Comparison of ENCODE assay signal across 11 cellular contexts in genomic region chr2:66439291-66440010, GRCh38. TPM values are rescaled to one million over a fixed set of nuclear protein-coding genes. Genes with fewer than 3 reads are reported as not detected.
A peak's percentile ranks its signal among the peaks of the same experiment; 100 is the strongest.
DNase-seq lines count a peak whose midpoint lies in the region; ATAC-seq and TF ChIP-seq lines count a peak whose summit lies in the region.
"Had no signal": no experiment of that assay in that cellular context is flagged by ENCODE, and none has a peak within 500 bp of the region (broad histone marks: within the 10 kb centered on the region; RNA-seq: fewer than 3 reads in every experiment).

No MANE protein-coding gene starts in this region.

- peaks cover 19% of the 10 kb centered on the region for H3K36me3 Mint-ChIP-seq in neural progenitor cell

- peaks cover 58% of the 10 kb centered on the region for H3K4me1 Mint-ChIP-seq in neural progenitor cell

- ATAC-seq in Panc1 (no peak), GM18873 (IDR thresholded peaks at IDR 0.05; ENCODE audit: low FRiP score, unreplicated experiment) (no peak)
- ATAC-seq: activated CD8-positive, alpha-beta T cell treated with anti-CD3 and anti-CD28 coated beads, Interleukin-2, amount 10 ng/mL, durations not matched to agents 7 days and 5 days had no signal

- peak overlapping the region; percentile 59 for H3K4me3 ChIP-seq in A673 (ENCODE audit: low read depth, low read length, poor library complexity, severe bottlenecking)
- peak overlapping the region; percentile 50 to 71 for H3K4me3 ChIP-seq in Panc1 (ENCODE audit: low read depth in 2 of 2, low read length in 2 of 2)
- peak overlapping the region; percentile 72 to 79 for H3K4me3 ChIP-seq in foreskin fibroblast (ENCODE audit: low read depth in 1 of 2, low read length in 2 of 2)
- H3K4me3 ChIP-seq in neural progenitor cell: peak overlapping the region; percentile 61

- peaks cover 67% of the 10 kb centered on the region for H3F3A ChIP-seq in neural progenitor cell (ENCODE audit: low read depth)

- POLR2A ChIA-PET in A673 (lab: Charles Lee; ENCODE audit: low non-redundant PET): no interaction called here
- POLR2A ChIA-PET in Panc1 (lab: Charles Lee): no interaction called here

- TF ChIP-seq CTCF in A673 (conservative IDR thresholded peaks at IDR 0.05; ENCODE audit: low read depth, low read length) (no peak), Panc1 (IDR thresholded peaks at IDR 0.05) (no peak), foreskin fibroblast (IDR thresholded peaks at IDR 0.05; ENCODE audit: low read depth, low read length) (no peak), neural progenitor cell (IDR thresholded peaks at IDR 0.05) (no peak)

- H2AFZ ChIP-seq in neural progenitor cell (replicated peaks): peak overlapping the region; percentile 55

- peak overlapping the region; percentile 91 for H3K4me2 ChIP-seq in neural progenitor cell

- H3K27me3 ChIP-seq in A673 (replicated peaks; ENCODE audit: insufficient read depth, low read depth, low read length, poor library complexity) (no peaks in the 10 kb centered on the region), Panc1 (ENCODE audit: control insufficient read depth, insufficient read depth, low read length) (peaks cover 21% of the 10 kb centered on the region), neural progenitor cell (peaks cover 92% of the 10 kb centered on the region)

- H3K9me3 ChIP-seq in A673 (ENCODE audit: low read depth, low read length, poor library complexity, severe bottlenecking): no peaks in the 10 kb centered on the region
- no peaks in the 10 kb centered on the region for H3K9me3 ChIP-seq in Panc1 (ENCODE audit: control insufficient read depth, insufficient read depth, low read depth, low read length)
- H3K9me3 ChIP-seq in neural progenitor cell (ENCODE audit: low read depth): no peaks in the 10 kb centered on the region
- H3K9me3 ChIP-seq: Caco-2 had no signal

- peak overlapping the region; percentile 93 for H3K4me3 Mint-ChIP-seq in neural progenitor cell
- H3K4me3 Mint-ChIP-seq: activated CD8-positive, alpha-beta T cell treated with anti-CD3 and anti-CD28 coated beads, Interleukin-2, amount 10 ng/mL, durations not matched to agents 7 days and 5 days had no signal

- no peaks in the 10 kb centered on the region for H3K79me2 ChIP-seq in neural progenitor cell (ENCODE audit: low read depth)

- no peak overlapping the region for H3K9ac ChIP-seq in neural progenitor cell

- peak overlapping the region; percentile 95 for H3K27ac ChIP-seq in A673 (ENCODE audit: low read depth, low read length, poor library complexity, severe bottlenecking)
- no peak overlapping the region for H3K27ac ChIP-seq in Panc1 (ENCODE audit: low read length)
- no peak overlapping the region for H3K27ac ChIP-seq in neural progenitor cell

- in situ Hi-C loops in Panc1 (cut with HindIII; ENCODE audit: low pct_unique_long_range_greater_than_20kb, low sequenced_read_pairs): no loop called here

- H3K36me3 ChIP-seq in A673 (ENCODE audit: insufficient read depth, low read length, poor library complexity, severe bottlenecking) (peaks cover 67% of the 10 kb centered on the region), Panc1 (ENCODE audit: control insufficient read depth, insufficient read depth, low read length) (no peaks in the 10 kb centered on the region), neural progenitor cell (no peaks in the 10 kb centered on the region)

- H3K27ac Mint-ChIP-seq in neural progenitor cell: peak overlapping the region; percentile 90
- H3K27ac Mint-ChIP-seq: activated CD8-positive, alpha-beta T cell treated with anti-CD3 and anti-CD28 coated beads, Interleukin-2, amount 10 ng/mL, durations not matched to agents 7 days and 5 days had no signal

- DNase-seq in A673 (ENCODE audit: low spot score) (peak; percentile 52), Panc1 (ENCODE audit: low read depth, low spot score) (no peak), foreskin fibroblast (peak in 1 of 2 donors; percentile 49), neural progenitor cell (ENCODE audit: low spot score) (peak; percentile 66), activated gamma-delta T cell treated with Interleukin-2 at 50 U/mL for 16 hours (no peak), SKM-1 (lab: John Stamatoyannopoulos, UW; ENCODE audit: unreplicated experiment) (no peak)
- DNase-seq in activated effector memory CD4-positive, alpha-beta T cell treated with Interleukin-2 at 50 U/mL for 16 hours: no peak
- DNase-seq: activated CD8-positive, alpha-beta T cell treated with anti-CD3 and anti-CD28 coated beads, Interleukin-2, amount 10 ng/mL, durations not matched to agents 7 days and 5 days; Caco-2; NCI-H1436 treated with DMSO at 0.1 percent for 48 hours had no signal

- peaks cover 43% of the 10 kb centered on the region for H4K20me1 ChIP-seq in neural progenitor cell (ENCODE audit: low read depth)

- H3K4me1 ChIP-seq in A673 (ENCODE audit: insufficient read depth, low read length, poor library complexity, severe bottlenecking): peaks cover 21% of the 10 kb centered on the region
- peaks cover 6% of the 10 kb centered on the region; the same call in 1 of the 2 replicates for H3K4me1 ChIP-seq in Panc1 (ENCODE audit: control insufficient read depth, insufficient read depth, low read length)
- H3K4me1 ChIP-seq in neural progenitor cell: peaks cover 65% of the 10 kb centered on the region
- H3K4me1 ChIP-seq: Caco-2 had no signal

- H3K9me3 Mint-ChIP-seq in neural progenitor cell: no peaks in the 10 kb centered on the region

- CTCF ChIA-PET in A673 (lab: Charles Lee) (interaction anchor here (0.7 kb wide), 1 partner anchor 11 kb away, joined by 6 read pairs; no protein-coding TSS in a partner anchor), Panc1 (lab: Charles Lee) (no interaction called here)

- H3K27me3 Mint-ChIP-seq in neural progenitor cell (ENCODE audit: insufficient read depth, low read depth): peaks cover 48% of the 10 kb centered on the region

- BruUV-seq in A673 (replicated peaks; lab: Mats Ljungman, UMichigan) (TSS peak; percentile 65), Panc1 (replicated peaks; lab: Mats Ljungman, UMichigan) (no TSS peak)

- intact Hi-C loops in A673 (cut with micrococcal nuclease; ENCODE audit: unreplicated experiment): loop anchor here (10.0 kb wide), 1 partner anchor 1215 kb away; no protein-coding TSS in a partner anchor
- intact Hi-C loops in Panc1 (cut with micrococcal nuclease; ENCODE audit: unreplicated experiment): no loop called here

RNA-seq across cellular contexts. Expression of gene MEIS1, which starts 4.5 kb away (rescaled TPM):
- total RNA-seq in A673 (2021) (89.4 and 103 TPM in 2 replicates), Panc1 (2021; ENCODE audit: unreplicated experiment) (2.0 TPM), neural progenitor cell (ENCODE audit: low replicate concordance) (10.7 and 14.7 TPM in 2 replicates)
- 0.71 TPM for polyA plus RNA-seq in Panc1 (2012; ENCODE audit: insufficient read length)
- total RNA-seq: activated CD8-positive, alpha-beta T cell treated with anti-CD3 and anti-CD28 coated beads, Interleukin-2, amount 10 ng/mL, durations not matched to agents 7 days and 5 days had no signal

Comparison
In these comparisons a context has a peak if more than half of its experiments do, and no peak if none do; other contexts are left out.
1. DNase-seq: peak in A673 (single experiment) and neural progenitor cell (single experiment); none in Panc1 (single experiment), activated effector memory CD4-positive, alpha-beta T cell treated with Interleukin-2 at 50 U/mL for 16 hours (single experiment), activated gamma-delta T cell treated with Interleukin-2 at 50 U/mL for 16 hours (single experiment) and SKM-1 (single experiment).
2. Peak in every context shown above with its lines, with median percentiles within 50 percentile points of each other: H3K4me3 ChIP-seq.